In genomic region chr7:131513245-131514061, GRCh38 we compare ENCODE assay signal across 1 cellular context.
TF ChIP-seq lines count a peak whose summit lies in the region.

No MANE protein-coding gene starts in this region.

TF ChIP-seq in HepG2, 621 proteins besides CTCF, POLR2A, EP300 and RAD21 (continued from another document and continues in another):
- TF ChIP-seq NR1H2 (CRISPR knock-in tag; IDR thresholded peaks at IDR 0.05; ENCODE audit: borderline replicate concordance, low read depth): no peak
- no peak for TF ChIP-seq RBM22 (optimal IDR thresholded peaks at IDR 0.05; ENCODE audit: low read length)
- TF ChIP-seq ZBTB33 (CRISPR knock-in tag; IDR thresholded peaks at IDR 0.05): no peak
- peak; percentile 67 for TF ChIP-seq GATAD2A (CRISPR knock-in tag; IDR thresholded peaks at IDR 0.05)
- 0 out of 2 replicates have a peak, but pooled peaks have one; percentile 42 for TF ChIP-seq SP4 (CRISPR knock-in tag; IDR thresholded peaks at IDR 0.05)
- TF ChIP-seq SATB2 (CRISPR knock-in tag; IDR thresholded peaks at IDR 0.05): no peak
- TF ChIP-seq HNF1B (CRISPR knock-in tag; IDR thresholded peaks at IDR 0.05): no peak
- TF ChIP-seq SALL1 (CRISPR knock-in tag; IDR thresholded peaks at IDR 0.05): peak; percentile 65; the same call in 1 of the 2 replicates
- no peak for TF ChIP-seq FOXO4 (CRISPR knock-in tag; conservative IDR thresholded peaks at IDR 0.05)
- TF ChIP-seq ZNF282 (IDR thresholded peaks at IDR 0.05; ENCODE audit: partially characterized antibody): no peak
- TF ChIP-seq EEA1 (CRISPR knock-in tag; IDR thresholded peaks at IDR 0.05; ENCODE audit: borderline replicate concordance): no peak
- TF ChIP-seq ZFX (CRISPR knock-in tag; IDR thresholded peaks at IDR 0.05; ENCODE audit: low read depth): peak; percentile 69
- TF ChIP-seq KMT2B (CRISPR knock-in tag; IDR thresholded peaks at IDR 0.05): no peak
- TF ChIP-seq, protein P1, sequence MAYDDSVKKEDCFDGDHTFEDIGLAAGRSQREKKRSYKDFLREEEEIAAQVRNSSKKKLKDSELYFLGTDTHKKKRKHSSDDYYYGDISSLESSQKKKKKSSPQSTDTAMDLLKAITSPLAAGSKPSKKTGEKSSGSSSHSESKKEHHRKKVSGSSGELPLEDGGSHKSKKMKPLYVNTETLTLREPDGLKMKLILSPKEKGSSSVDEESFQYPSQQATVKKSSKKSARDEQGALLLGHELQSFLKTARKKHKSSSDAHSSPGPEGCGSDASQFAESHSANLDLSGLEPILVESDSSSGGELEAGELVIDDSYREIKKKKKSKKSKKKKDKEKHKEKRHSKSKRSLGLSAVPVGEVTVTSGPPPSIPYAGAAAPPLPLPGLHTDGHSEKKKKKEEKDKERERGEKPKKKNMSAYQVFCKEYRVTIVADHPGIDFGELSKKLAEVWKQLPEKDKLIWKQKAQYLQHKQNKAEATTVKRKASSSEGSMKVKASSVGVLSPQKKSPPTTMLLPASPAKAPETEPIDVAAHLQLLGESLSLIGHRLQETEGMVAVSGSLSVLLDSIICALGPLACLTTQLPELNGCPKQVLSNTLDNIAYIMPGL (CRISPR knock-in tag; IDR thresholded peaks at IDR 0.05; ENCODE audit: borderline replicate concordance in 1 of 2, low read depth in 1 of 2): peak; percentile 52 to 61; a peak in 2 of 4 replicates
- no peak; the same call in 1 of the 2 replicates for TF ChIP-seq NRL (CRISPR knock-in tag; IDR thresholded peaks at IDR 0.05; ENCODE audit: borderline replicate concordance)
- no peak for TF ChIP-seq FOXA1 (IDR thresholded peaks at IDR 0.05)
- 0 out of 2 replicates have a peak, but pooled peaks have one; percentile 24 for TF ChIP-seq FOXA1 (CRISPR knock-in tag; IDR thresholded peaks at IDR 0.05)
- no peak for TF ChIP-seq RBFOX2 (IDR thresholded peaks at IDR 0.05; ENCODE audit: low read depth, low read length)
- TF ChIP-seq ZSCAN22 (CRISPR knock-in tag; IDR thresholded peaks at IDR 0.05): no peak
- TF ChIP-seq, protein P2, sequence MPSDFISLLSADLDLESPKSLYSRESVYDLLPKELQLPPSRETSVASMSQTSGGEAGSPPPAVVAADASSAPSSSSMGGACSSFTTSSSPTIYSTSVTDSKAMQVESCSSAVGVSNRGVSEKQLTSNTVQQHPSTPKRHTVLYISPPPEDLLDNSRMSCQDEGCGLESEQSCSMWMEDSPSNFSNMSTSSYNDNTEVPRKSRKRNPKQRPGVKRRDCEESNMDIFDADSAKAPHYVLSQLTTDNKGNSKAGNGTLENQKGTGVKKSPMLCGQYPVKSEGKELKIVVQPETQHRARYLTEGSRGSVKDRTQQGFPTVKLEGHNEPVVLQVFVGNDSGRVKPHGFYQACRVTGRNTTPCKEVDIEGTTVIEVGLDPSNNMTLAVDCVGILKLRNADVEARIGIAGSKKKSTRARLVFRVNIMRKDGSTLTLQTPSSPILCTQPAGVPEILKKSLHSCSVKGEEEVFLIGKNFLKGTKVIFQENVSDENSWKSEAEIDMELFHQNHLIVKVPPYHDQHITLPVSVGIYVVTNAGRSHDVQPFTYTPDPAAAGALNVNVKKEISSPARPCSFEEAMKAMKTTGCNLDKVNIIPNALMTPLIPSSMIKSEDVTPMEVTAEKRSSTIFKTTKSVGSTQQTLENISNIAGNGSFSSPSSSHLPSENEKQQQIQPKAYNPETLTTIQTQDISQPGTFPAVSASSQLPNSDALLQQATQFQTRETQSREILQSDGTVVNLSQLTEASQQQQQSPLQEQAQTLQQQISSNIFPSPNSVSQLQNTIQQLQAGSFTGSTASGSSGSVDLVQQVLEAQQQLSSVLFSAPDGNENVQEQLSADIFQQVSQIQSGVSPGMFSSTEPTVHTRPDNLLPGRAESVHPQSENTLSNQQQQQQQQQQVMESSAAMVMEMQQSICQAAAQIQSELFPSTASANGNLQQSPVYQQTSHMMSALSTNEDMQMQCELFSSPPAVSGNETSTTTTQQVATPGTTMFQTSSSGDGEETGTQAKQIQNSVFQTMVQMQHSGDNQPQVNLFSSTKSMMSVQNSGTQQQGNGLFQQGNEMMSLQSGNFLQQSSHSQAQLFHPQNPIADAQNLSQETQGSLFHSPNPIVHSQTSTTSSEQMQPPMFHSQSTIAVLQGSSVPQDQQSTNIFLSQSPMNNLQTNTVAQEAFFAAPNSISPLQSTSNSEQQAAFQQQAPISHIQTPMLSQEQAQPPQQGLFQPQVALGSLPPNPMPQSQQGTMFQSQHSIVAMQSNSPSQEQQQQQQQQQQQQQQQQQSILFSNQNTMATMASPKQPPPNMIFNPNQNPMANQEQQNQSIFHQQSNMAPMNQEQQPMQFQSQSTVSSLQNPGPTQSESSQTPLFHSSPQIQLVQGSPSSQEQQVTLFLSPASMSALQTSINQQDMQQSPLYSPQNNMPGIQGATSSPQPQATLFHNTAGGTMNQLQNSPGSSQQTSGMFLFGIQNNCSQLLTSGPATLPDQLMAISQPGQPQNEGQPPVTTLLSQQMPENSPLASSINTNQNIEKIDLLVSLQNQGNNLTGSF (CRISPR knock-in tag; IDR thresholded peaks at IDR 0.05): no peak
- TF ChIP-seq NONO (IDR thresholded peaks at IDR 0.05): no peak
- 0 out of 2 replicates have a peak, but pooled peaks have one; percentile 46 for TF ChIP-seq NONO (CRISPR knock-in tag; conservative IDR thresholded peaks at IDR 0.05)
- TF ChIP-seq KAT8 (CRISPR knock-in tag; IDR thresholded peaks at IDR 0.05): no peak
- TF ChIP-seq, protein P3, sequence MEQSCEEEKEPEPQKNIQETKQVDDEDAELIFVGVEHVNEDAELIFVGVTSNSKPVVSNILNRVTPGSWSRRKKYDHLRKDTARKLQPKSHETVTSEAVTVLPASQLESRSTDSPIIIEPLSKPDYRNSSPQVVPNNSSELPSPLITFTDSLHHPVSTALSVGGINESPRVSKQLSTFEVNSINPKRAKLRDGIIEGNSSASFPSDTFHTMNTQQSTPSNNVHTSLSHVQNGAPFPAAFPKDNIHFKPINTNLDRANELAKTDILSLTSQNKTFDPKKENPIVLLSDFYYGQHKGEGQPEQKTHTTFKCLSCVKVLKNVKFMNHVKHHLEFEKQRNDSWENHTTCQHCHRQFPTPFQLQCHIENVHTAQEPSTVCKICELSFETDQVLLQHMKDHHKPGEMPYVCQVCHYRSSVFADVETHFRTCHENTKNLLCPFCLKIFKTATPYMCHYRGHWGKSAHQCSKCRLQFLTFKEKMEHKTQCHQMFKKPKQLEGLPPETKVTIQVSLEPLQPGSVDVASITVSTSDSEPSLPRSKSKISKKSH (CRISPR knock-in tag; IDR thresholded peaks at IDR 0.05; ENCODE audit: borderline replicate concordance): 0 out of 2 replicates have a peak, but pooled peaks have one; percentile 71
- no peak for TF ChIP-seq ZNF460 (CRISPR knock-in tag; IDR thresholded peaks at IDR 0.05; ENCODE audit: borderline replicate concordance)
- no peak for TF ChIP-seq ZNF792 (CRISPR knock-in tag; IDR thresholded peaks at IDR 0.05)
- TF ChIP-seq ARID3A (IDR thresholded peaks at IDR 0.05; ENCODE audit: low read depth, low read length): no peak
- no peak for TF ChIP-seq ZFP41 (CRISPR knock-in tag; IDR thresholded peaks at IDR 0.05; ENCODE audit: borderline replicate concordance)
- TF ChIP-seq, protein P4, sequence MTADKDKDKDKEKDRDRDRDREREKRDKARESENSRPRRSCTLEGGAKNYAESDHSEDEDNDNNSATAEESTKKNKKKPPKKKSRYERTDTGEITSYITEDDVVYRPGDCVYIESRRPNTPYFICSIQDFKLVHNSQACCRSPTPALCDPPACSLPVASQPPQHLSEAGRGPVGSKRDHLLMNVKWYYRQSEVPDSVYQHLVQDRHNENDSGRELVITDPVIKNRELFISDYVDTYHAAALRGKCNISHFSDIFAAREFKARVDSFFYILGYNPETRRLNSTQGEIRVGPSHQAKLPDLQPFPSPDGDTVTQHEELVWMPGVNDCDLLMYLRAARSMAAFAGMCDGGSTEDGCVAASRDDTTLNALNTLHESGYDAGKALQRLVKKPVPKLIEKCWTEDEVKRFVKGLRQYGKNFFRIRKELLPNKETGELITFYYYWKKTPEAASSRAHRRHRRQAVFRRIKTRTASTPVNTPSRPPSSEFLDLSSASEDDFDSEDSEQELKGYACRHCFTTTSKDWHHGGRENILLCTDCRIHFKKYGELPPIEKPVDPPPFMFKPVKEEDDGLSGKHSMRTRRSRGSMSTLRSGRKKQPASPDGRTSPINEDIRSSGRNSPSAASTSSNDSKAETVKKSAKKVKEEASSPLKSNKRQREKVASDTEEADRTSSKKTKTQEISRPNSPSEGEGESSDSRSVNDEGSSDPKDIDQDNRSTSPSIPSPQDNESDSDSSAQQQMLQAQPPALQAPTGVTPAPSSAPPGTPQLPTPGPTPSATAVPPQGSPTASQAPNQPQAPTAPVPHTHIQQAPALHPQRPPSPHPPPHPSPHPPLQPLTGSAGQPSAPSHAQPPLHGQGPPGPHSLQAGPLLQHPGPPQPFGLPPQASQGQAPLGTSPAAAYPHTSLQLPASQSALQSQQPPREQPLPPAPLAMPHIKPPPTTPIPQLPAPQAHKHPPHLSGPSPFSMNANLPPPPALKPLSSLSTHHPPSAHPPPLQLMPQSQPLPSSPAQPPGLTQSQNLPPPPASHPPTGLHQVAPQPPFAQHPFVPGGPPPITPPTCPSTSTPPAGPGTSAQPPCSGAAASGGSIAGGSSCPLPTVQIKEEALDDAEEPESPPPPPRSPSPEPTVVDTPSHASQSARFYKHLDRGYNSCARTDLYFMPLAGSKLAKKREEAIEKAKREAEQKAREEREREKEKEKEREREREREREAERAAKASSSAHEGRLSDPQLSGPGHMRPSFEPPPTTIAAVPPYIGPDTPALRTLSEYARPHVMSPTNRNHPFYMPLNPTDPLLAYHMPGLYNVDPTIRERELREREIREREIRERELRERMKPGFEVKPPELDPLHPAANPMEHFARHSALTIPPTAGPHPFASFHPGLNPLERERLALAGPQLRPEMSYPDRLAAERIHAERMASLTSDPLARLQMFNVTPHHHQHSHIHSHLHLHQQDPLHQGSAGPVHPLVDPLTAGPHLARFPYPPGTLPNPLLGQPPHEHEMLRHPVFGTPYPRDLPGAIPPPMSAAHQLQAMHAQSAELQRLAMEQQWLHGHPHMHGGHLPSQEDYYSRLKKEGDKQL (CRISPR knock-in tag; IDR thresholded peaks at IDR 0.05; ENCODE audit: low read depth): no peak
- no peak for TF ChIP-seq MYNN (CRISPR knock-in tag; IDR thresholded peaks at IDR 0.05; ENCODE audit: low read depth)
- TF ChIP-seq CHD4 (IDR thresholded peaks at IDR 0.05; ENCODE audit: borderline replicate concordance, low read length): no peak
- peak; percentile 31; the same call in 1 of the 2 replicates for TF ChIP-seq ZNF292 (CRISPR knock-in tag; IDR thresholded peaks at IDR 0.05; ENCODE audit: borderline replicate concordance, low read depth)
- TF ChIP-seq SP2 (CRISPR knock-in tag; IDR thresholded peaks at IDR 0.05): no peak
- TF ChIP-seq ZNF260 (CRISPR knock-in tag; IDR thresholded peaks at IDR 0.05; ENCODE audit: borderline replicate concordance, low read depth): no peak
- 0 out of 2 replicates have a peak, but pooled peaks have one; percentile 38 for TF ChIP-seq GABPB1 (CRISPR knock-in tag; IDR thresholded peaks at IDR 0.05)
- TF ChIP-seq MYC (CRISPR knock-in tag; IDR thresholded peaks at IDR 0.05; ENCODE audit: borderline replicate concordance): no peak
- TF ChIP-seq REPIN1 (CRISPR knock-in tag; IDR thresholded peaks at IDR 0.05; ENCODE audit: borderline replicate concordance, low read depth): peak; percentile 59; the same call in 1 of the 2 replicates
- no peak for TF ChIP-seq EED (CRISPR knock-in tag; IDR thresholded peaks at IDR 0.05)
